29 cellular contexts compared by ENCODE assay signal in the genomic region with DNA sequence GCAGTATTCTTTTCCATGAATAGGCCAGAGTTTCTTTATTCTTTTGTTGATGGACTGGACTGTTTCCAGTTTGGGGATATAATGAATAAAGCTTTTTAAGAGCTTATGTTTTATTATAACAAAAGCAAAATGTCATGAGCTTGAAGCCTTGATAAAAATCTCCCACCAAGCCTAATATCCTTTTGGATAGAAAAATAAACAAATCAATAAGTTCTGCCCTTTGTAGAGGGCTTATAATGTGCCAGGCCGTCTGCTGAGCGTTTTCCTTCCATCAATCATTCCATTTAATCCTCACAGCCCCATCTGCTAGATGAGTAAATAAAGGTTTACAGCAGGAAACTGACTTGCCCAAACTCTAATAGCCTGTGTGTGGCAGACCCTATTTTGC. TPM values are rescaled to one million over a fixed set of nuclear protein-coding genes. Genes with fewer than 3 reads are reported as not detected.
DNase-seq lines count a peak whose midpoint lies in the region; ATAC-seq, FAIRE-seq and TF ChIP-seq lines count a peak whose summit lies in the region.
"Had no signal": no experiment of that assay in that cellular context is flagged by ENCODE, and none has a peak within 500 bp of the region (broad histone marks: within the 10 kb centered on the region; RNA-seq: fewer than 3 reads in every experiment).

No MANE protein-coding gene starts in this region.

- H3K36me3 ChIP-seq in liver (ENCODE audit: control insufficient read depth in 4 of 4, insufficient read depth in 3 of 4, low read depth in 1 of 4, low read length in 3 of 4) (no peaks in the 10 kb centered on the region), HepG2 (replicated peaks in 1 of 2; ENCODE audit: control insufficient read depth in 1 of 2, insufficient read depth in 2 of 2, low read length in 2 of 2) (no peaks in the 10 kb centered on the region), esophagus squamous epithelium (no peaks in the 10 kb centered on the region)
- H3K36me3 ChIP-seq: ascending aorta, BLaER1, colonic mucosa, MG63, upper lobe of left lung had no signal

- no peaks in the 10 kb centered on the region for H3K27me3 ChIP-seq in liver (ENCODE audit: control insufficient read depth in 4 of 4, insufficient read depth in 4 of 4, low read length in 3 of 4)
- peaks cover 2 to 14% of the 10 kb centered on the region in 2 experiments; a peak in 3 of 5 replicates for H3K27me3 ChIP-seq in HepG2 (ENCODE audit: control insufficient read depth in 1 of 2, insufficient read depth in 2 of 2, low read length in 2 of 2)
- H3K27me3 ChIP-seq in esophagus squamous epithelium: peaks cover 0 to 25% (median 0%) of the 10 kb centered on the region in 4 donors
- H3K27me3 ChIP-seq: ascending aorta, BLaER1, colonic mucosa, MG63, upper lobe of left lung had no signal

- in situ Hi-C loops in HepG2 (cut with HindIII; ENCODE audit: extremely low pct_ligation_motif_present, low pct_unique_long_range_greater_than_20kb): loop anchor here (25.0 kb wide), 1 partner anchor 498 kb away; no protein-coding TSS in a partner anchor
- in situ Hi-C loops in GM13976 (cut with MboI; ENCODE audit: low sequenced_read_pairs, unreplicated experiment): no loop called here

- TF ChIP-seq RAD21 in liver (IDR thresholded peaks at IDR 0.05) (no peak), HepG2 (CRISPR knock-in tag; IDR thresholded peaks at IDR 0.05) (no peak)

- no peaks in the 10 kb centered on the region for H4K20me1 ChIP-seq in HepG2 (ENCODE audit: insufficient read depth, low read length)
- H4K20me1 ChIP-seq: BLaER1 had no signal

- H3K4me3 ChIP-seq in liver (ENCODE audit: low read depth in 1 of 3, low read length in 3 of 3) (no peak overlapping the region), HepG2 (replicated peaks in 1 of 3; ENCODE audit: insufficient read depth in 1 of 3, low read depth in 2 of 3, low read length in 3 of 3) (no peak overlapping the region), esophagus squamous epithelium (no peak overlapping the region)
- H3K4me3 ChIP-seq: ascending aorta, BLaER1, colonic mucosa, MG63, SK-N-MC, skin epidermis, upper lobe of left lung had no signal

- no peak overlapping the region for H2AFZ ChIP-seq in HepG2 (ENCODE audit: low read length)
- H2AFZ ChIP-seq: parathyroid adenoma had no signal

- CTCF ChIA-PET in HepG2 (lab: Yijun Ruan, JAX; ENCODE audit: low intra/inter-chr PET ratio, low total read pairs): no interaction called here

- FAIRE-seq in HepG2 (lab: Jason Lieb, UNC): no peak
- FAIRE-seq: HTR-8/SVneo had no signal

- POLR2A ChIA-PET in HepG2 (lab: Yijun Ruan, JAX): no interaction called here

- 29% methylated on average over 2 of the region's 2 CpGs for WGBS in liver
- WGBS in HepG2 (ENCODE audit: low lambda C conversion rate): 2% methylated on average over 2 of the region's 2 CpGs
- WGBS in esophagus squamous epithelium, 2 donors: 15 to 20% methylated on average over 2 of the region's 2 CpGs

- no peaks in the 10 kb centered on the region for H3K79me2 ChIP-seq in HepG2 (ENCODE audit: insufficient read depth, low read length)
- H3K79me2 ChIP-seq: parathyroid adenoma had no signal

- H3K9ac ChIP-seq in liver (ENCODE audit: low read depth in 1 of 2, low read length in 2 of 2) (no peak overlapping the region), HepG2 (ENCODE audit: insufficient read depth, low read depth, low read length) (no peak overlapping the region)
- H3K9ac ChIP-seq: BLaER1, KMS-11, parathyroid adenoma had no signal

- TF ChIP-seq CTCF in liver (IDR thresholded peaks at IDR 0.05; ENCODE audit: low read depth, low read length, missing input control) (no peak), HepG2 (CRISPR knock-in tag; IDR thresholded peaks at IDR 0.05) (no peak), GM13976 (IDR thresholded peaks at IDR 0.05; ENCODE audit: borderline replicate concordance, control extremely low read depth, extremely low read depth, insufficient read depth, missing control alignments) (no peak), esophagus squamous epithelium (IDR thresholded peaks at IDR 0.05) (no peak)

- no peak overlapping the region for H3K27ac ChIP-seq in liver (ENCODE audit: low read depth in 1 of 2, low read length in 2 of 2)
- no peak overlapping the region for H3K27ac ChIP-seq in HepG2 (ENCODE audit: extremely low read length, insufficient read depth, low read length)
- no peak overlapping the region for H3K27ac ChIP-seq in esophagus squamous epithelium
- H3K27ac ChIP-seq: ascending aorta, BLaER1, colonic mucosa, KMS-11, parathyroid adenoma, SK-N-MC, skin epidermis, upper lobe of left lung had no signal

- H3K4me1 ChIP-seq in liver (ENCODE audit: control insufficient read depth in 4 of 4, insufficient read depth in 4 of 4, low read length in 3 of 4) (peaks cover 0 to 11% (median 9%) of the 10 kb centered on the region in 4 donors), HepG2 (ENCODE audit: insufficient read depth, low read length) (no peaks in the 10 kb centered on the region), esophagus squamous epithelium (no peaks in the 10 kb centered on the region)
- H3K4me1 ChIP-seq: ascending aorta, colonic mucosa, upper lobe of left lung had no signal

- TF ChIP-seq EP300 in HepG2 (IDR thresholded peaks at IDR 0.05; ENCODE audit: low read depth in 2 of 2, low read length in 2 of 2): no peak
- TF ChIP-seq EP300 in HepG2 (CRISPR knock-in tag; IDR thresholded peaks at IDR 0.05; ENCODE audit: borderline replicate concordance): no peak

- intact Hi-C loops in HepG2 (cut with micrococcal nuclease; ENCODE audit: unreplicated experiment): no loop called here
- intact Hi-C loops in esophagus squamous epithelium (cut with DNase I): no loop called here

- no peak overlapping the region for H3K4me2 ChIP-seq in HepG2 (ENCODE audit: low read depth, low read length)
- H3K4me2 ChIP-seq: BLaER1, KMS-11 had no signal

- TF ChIP-seq POLR2A in HepG2 (IDR thresholded peaks at IDR 0.05; ENCODE audit: insufficient read depth in 1 of 2, low read depth in 2 of 2, low read length in 2 of 2): no peak
- TF ChIP-seq POLR2A in esophagus squamous epithelium (IDR thresholded peaks at IDR 0.05): no peak

- BruUV-seq in HepG2 (replicated peaks; lab: Mats Ljungman, UMichigan): no TSS peak

- no peak for ATAC-seq in HepG2
- ATAC-seq: left cardiac atrium; stimulated activated naive B cell treated with anti-CD40 and anti-IgM and Interleukin-4, amounts not matched to agents 10 μg/mL and 1 μg/mL and 100 μg/mL, for 72 hours had no signal

- no peaks in the 10 kb centered on the region for H3K9me3 ChIP-seq in liver (ENCODE audit: control insufficient read depth in 4 of 4, low read length in 3 of 4)
- H3K9me3 ChIP-seq in HepG2 (ENCODE audit: low read length): no peaks in the 10 kb centered on the region
- no peaks in the 10 kb centered on the region for H3K9me3 ChIP-seq in esophagus squamous epithelium
- H3K9me3 ChIP-seq: ascending aorta, BLaER1, colonic mucosa, MG63, upper lobe of left lung had no signal

- DNase-seq in HepG2 (ENCODE audit: low spot score) (no peak), NCI-H146 treated with DMSO at 0.1 percent for 48 hours (lab: John Stamatoyannopoulos, UW; ENCODE audit: unreplicated experiment) (peak; percentile 80), NCI-H82 (lab: John Stamatoyannopoulos, UW) (peak; percentile 87), GM13976 (ENCODE audit: low spot score) (no peak), medulla oblongata (ENCODE audit: extremely low spot score) (no peak), esophagus squamous epithelium (lab: John Stamatoyannopoulos, UW) (no peak)
- DNase-seq: activated CD4-positive, CD25-positive, alpha-beta regulatory T cell; activated effector memory CD4-positive, alpha-beta T cell treated with anti-CD3 and anti-CD28 coated beads, Interleukin-2, amount 50 U/mL, for 16 hours; activated T-cell treated with anti-CD3 and anti-CD28 coated beads, Interleukin-2, amount 50 U/mL, for 24 hours; colonic mucosa; DMS79 treated with DMSO at 0.1 percent for 48 hours; effector CD8-positive, alpha-beta T cell; GDM1; GOT3; immature natural killer cell; left cardiac atrium; mesendoderm; MG63; NCI-H1436; stimulated activated naive B cell treated with anti-CD40 and anti-IgM and Interleukin-4, amounts not matched to agents 10 μg/mL and 1 μg/mL and 100 μg/mL, for 72 hours; upper lobe of left lung had no signal

TF ChIP-seq in liver, 16 proteins besides CTCF, POLR2A, EP300 and RAD21:
- TF ChIP-seq SP1 (IDR thresholded peaks at IDR 0.05) (peak; percentile 23), EGR1 (IDR thresholded peaks at IDR 0.05; ENCODE audit: low read depth in 2 of 2) (no peak)

TF ChIP-seq in HepG2, 621 proteins besides CTCF, POLR2A, EP300 and RAD21 (continues in another document):
- no peak for TF ChIP-seq ISL2 (CRISPR knock-in tag; IDR thresholded peaks at IDR 0.05)

RNA-seq across cellular contexts. Expression of a gene that starts 21.4 kb away (rescaled TPM):
- total RNA-seq in liver (10 to 100 TPM in 1 of 2 donors, 1 to 10 TPM in 1; 4.4 to 20.4 TPM), HepG2 (2016; rRNA removed; fragmentation: Illumina TruSeq; extraction: Trizol) (not detected in 2 replicates), esophagus squamous epithelium (10 to 100 TPM in 2 of 4 donors, 1 to 10 TPM in 2; 5.0 to 22.7 (median 12.4) TPM)
- polyA plus RNA-seq in liver (10 to 100 TPM; 11.8 to 12.1 TPM), HepG2 (2011; rRNA removed) (0.24 TPM in 1 of 2 replicates, not detected in the other)
- 0.40 TPM in 1 of 2 replicates, not detected in the other for total RNA-seq in HepG2 (2016; cell fraction: cytosol; rRNA removed; fragmentation: Illumina TruSeq; extraction: Trizol; ENCODE audit: low read depth)
- not detected in 2 replicates for total RNA-seq in HepG2 (2016; cell fraction: insoluble cytoplasmic fraction; rRNA removed; fragmentation: Illumina TruSeq; extraction: Trizol)
- total RNA-seq in HepG2 (2016; cell fraction: membrane; rRNA removed; fragmentation: Illumina TruSeq; extraction: Trizol): not detected in 2 replicates
- total RNA-seq in HepG2 (2016; cell fraction: nucleus; rRNA removed; fragmentation: Illumina TruSeq; extraction: Trizol): not detected in 2 replicates
- polyA plus RNA-seq in HepG2 (2011; cell fraction: cytosol; rRNA removed): 0.08 and 0.22 TPM in 2 replicates
- polyA plus RNA-seq in HepG2 (2011; cell fraction: nucleus; rRNA removed): 0.23 and 0.29 TPM in 2 replicates
- 0.30 and 0.35 TPM in 2 replicates for polyA plus RNA-seq in HepG2 (2012)
- polyA plus RNA-seq in HepG2 (2016; cell fraction: cytosol; fragmentation: Illumina TruSeq; extraction: Trizol; ENCODE audit: low read depth): not detected in 2 replicates
- not detected in 2 replicates for polyA plus RNA-seq in HepG2 (2016; cell fraction: insoluble cytoplasmic fraction; fragmentation: Illumina TruSeq; extraction: Trizol; ENCODE audit: low read depth)
- not detected in 2 replicates for polyA plus RNA-seq in HepG2 (2016; cell fraction: membrane; fragmentation: Illumina TruSeq; extraction: Trizol; ENCODE audit: low read depth)
- not detected in 2 replicates for polyA plus RNA-seq in HepG2 (2016; cell fraction: nucleus; fragmentation: Illumina TruSeq; extraction: Trizol; ENCODE audit: insufficient read depth, low read depth)
- 0.12 TPM in 1 of 2 replicates, not detected in the other for polyA minus RNA-seq in HepG2 (2011; rRNA and poly(A)+ RNA removed; ENCODE audit: low replicate concordance)
- polyA minus RNA-seq in HepG2 (2011; cell fraction: cytosol; rRNA and poly(A)+ RNA removed): not detected in 2 replicates
- not detected in 2 replicates for polyA minus RNA-seq in HepG2 (2011; cell fraction: nucleus; rRNA and poly(A)+ RNA removed)

Comparison
In these comparisons a context has a peak if more than half of its experiments do, and no peak if none do; other contexts are left out.
1. DNase-seq: peak in NCI-H146 treated with DMSO at 0.1 percent for 48 hours (single experiment) and NCI-H82 (single experiment); none in HepG2 (single experiment), GM13976 (single experiment), medulla oblongata (single experiment) and esophagus squamous epithelium (single experiment).